Comparison of ENCODE assay signal across 28 cellular contexts in the genomic region with DNA sequence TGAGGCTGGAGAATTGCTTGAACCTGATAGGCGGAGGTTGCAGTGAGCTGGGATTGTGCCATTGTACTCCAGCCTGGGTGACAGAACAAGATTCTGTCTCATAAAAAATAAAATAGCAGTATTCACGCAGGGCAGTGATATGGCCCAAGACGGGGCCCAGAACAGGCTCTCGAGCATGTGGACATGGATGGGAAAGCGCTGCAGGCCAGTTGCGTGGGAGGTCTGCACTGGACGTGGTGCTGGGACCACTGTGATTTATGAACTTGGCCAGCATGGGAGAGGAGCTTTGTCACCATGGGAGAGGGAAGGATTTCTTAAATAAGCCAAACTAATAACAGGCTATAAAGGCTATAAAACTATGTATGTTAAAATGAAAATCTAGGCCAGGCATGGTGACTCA.
"Had no signal": no experiment of that assay in that cellular context is flagged by ENCODE, and none has a peak within 500 bp of the region (broad histone marks: within the 10 kb centered on the region; RNA-seq: fewer than 3 reads in every experiment).

No MANE protein-coding gene starts in this region.

- H3K27ac ChIP-seq: body of pancreas, foreskin keratinocyte, gastrocnemius medialis, heart right ventricle, hepatocyte had no signal

- H3K4me1 Mint-ChIP-seq: activated CD4-positive, alpha-beta T cell treated with anti-CD3 and anti-CD28 coated beads for 36 hours; activated naive CD4-positive, alpha-beta T cell treated with anti-CD3 and anti-CD28 coated beads, Interleukin-2, amount 50 U/mL, for 24 hours; endodermal cell had no signal

- H3K4me1 ChIP-seq: body of pancreas, foreskin keratinocyte, gastrocnemius medialis, heart right ventricle had no signal

- H3K27ac Mint-ChIP-seq: activated CD4-positive, alpha-beta memory T cell treated with anti-CD3 and anti-CD28 coated beads for 36 hours; activated CD4-positive, alpha-beta T cell treated with anti-CD3 and anti-CD28 coated beads for 36 hours; activated CD4-positive, alpha-beta T cell treated with anti-CD3 and anti-CD28 coated beads, Interleukin-2, amount 10 ng/mL, durations not matched to agents 24 days and 14 days; activated CD8-positive, alpha-beta memory T cell treated with anti-CD3 and anti-CD28 coated beads, Interleukin-2, amount 10 ng/mL, durations not matched to agents 7 days and 5 days; activated CD8-positive, alpha-beta T cell treated with anti-CD3 and anti-CD28 coated beads, Interleukin-2, amount 10 ng/mL, durations not matched to agents 7 days and 5 days; activated naive CD4-positive, alpha-beta T cell treated with anti-CD3 and anti-CD28 coated beads for 36 hours; activated naive CD4-positive, alpha-beta T cell treated with anti-CD3 and anti-CD28 coated beads, Interleukin-2, amount 50 U/mL, for 24 hours; activated naive CD8-positive, alpha-beta T cell treated with anti-CD3 and anti-CD28 coated beads, Interleukin-2, amount 10 ng/mL, durations not matched to agents 7 days and 5 days; dendritic cell treated with granulocyte-macrophage colony-stimulating factor and Interleukin-4, amounts not matched to agents 40 ng/mL and 50 ng/mL, for 4 days; endodermal cell had no signal

- ATAC-seq: activated CD4-positive, alpha-beta T cell treated with anti-CD3 and anti-CD28 coated beads for 36 hours; activated CD8-positive, alpha-beta memory T cell treated with anti-CD3 and anti-CD28 coated beads, Interleukin-2, amount 10 ng/mL, durations not matched to agents 7 days and 5 days; activated CD8-positive, alpha-beta T cell treated with anti-CD3 and anti-CD28 coated beads, Interleukin-2, amount 10 ng/mL, durations not matched to agents 7 days and 5 days; body of pancreas; esophagus mucosa; foreskin keratinocyte; gastrocnemius medialis; heart right ventricle had no signal

- H3K4me3 Mint-ChIP-seq: activated CD4-positive, alpha-beta memory T cell treated with anti-CD3 and anti-CD28 coated beads for 36 hours; activated CD4-positive, alpha-beta T cell treated with anti-CD3 and anti-CD28 coated beads for 36 hours; activated CD4-positive, alpha-beta T cell treated with anti-CD3 and anti-CD28 coated beads, Interleukin-2, amount 10 ng/mL, durations not matched to agents 24 days and 14 days; activated CD8-positive, alpha-beta memory T cell treated with anti-CD3 and anti-CD28 coated beads, Interleukin-2, amount 10 ng/mL, durations not matched to agents 7 days and 5 days; activated CD8-positive, alpha-beta T cell treated with anti-CD3 and anti-CD28 coated beads, Interleukin-2, amount 10 ng/mL, durations not matched to agents 7 days and 5 days; activated naive CD4-positive, alpha-beta T cell treated with anti-CD3 and anti-CD28 coated beads for 36 hours; activated naive CD4-positive, alpha-beta T cell treated with anti-CD3 and anti-CD28 coated beads, Interleukin-2, amount 50 U/mL, for 24 hours; activated naive CD8-positive, alpha-beta T cell treated with anti-CD3 and anti-CD28 coated beads, Interleukin-2, amount 10 ng/mL, durations not matched to agents 7 days and 5 days; dendritic cell treated with granulocyte-macrophage colony-stimulating factor and Interleukin-4, amounts not matched to agents 40 ng/mL and 50 ng/mL, for 4 days; endodermal cell had no signal

- H3K27me3 Mint-ChIP-seq: activated CD4-positive, alpha-beta memory T cell treated with anti-CD3 and anti-CD28 coated beads for 36 hours; activated CD4-positive, alpha-beta T cell treated with anti-CD3 and anti-CD28 coated beads for 36 hours; activated CD4-positive, alpha-beta T cell treated with anti-CD3 and anti-CD28 coated beads, Interleukin-2, amount 10 ng/mL, durations not matched to agents 24 days and 14 days; activated CD8-positive, alpha-beta memory T cell treated with anti-CD3 and anti-CD28 coated beads, Interleukin-2, amount 10 ng/mL, durations not matched to agents 7 days and 5 days; activated naive CD4-positive, alpha-beta T cell treated with anti-CD3 and anti-CD28 coated beads, Interleukin-2, amount 50 U/mL, for 24 hours; activated naive CD8-positive, alpha-beta T cell treated with anti-CD3 and anti-CD28 coated beads, Interleukin-2, amount 10 ng/mL, durations not matched to agents 7 days and 5 days; dendritic cell treated with granulocyte-macrophage colony-stimulating factor and Interleukin-4, amounts not matched to agents 40 ng/mL and 50 ng/mL, for 4 days had no signal

- DNase-seq: activated CD4-positive, alpha-beta memory T cell treated with anti-CD3 and anti-CD28 coated beads for 36 hours; activated CD4-positive, alpha-beta T cell treated with anti-CD3 and anti-CD28 coated beads for 36 hours; activated CD4-positive, alpha-beta T cell treated with anti-CD3 and anti-CD28 coated beads, Interleukin-2, amount 10 ng/mL, durations not matched to agents 24 days and 14 days; activated CD4-positive, CD25-positive, alpha-beta regulatory T cell; activated CD4-positive, CD25-positive, alpha-beta regulatory T cell treated with anti-CD3 and anti-CD28 coated beads, Interleukin-2, amount 50 U/mL, for 72 hours; activated CD8-positive, alpha-beta memory T cell treated with anti-CD3 and anti-CD28 coated beads, Interleukin-2, amount 10 ng/mL, durations not matched to agents 7 days and 5 days; activated CD8-positive, alpha-beta memory T cell treated with anti-CD3 and anti-CD28 coated beads, Interleukin-2, amount 50 U/mL, for 4 hours; activated CD8-positive, alpha-beta T cell treated with anti-CD3 and anti-CD28 coated beads, Interleukin-2, amount 10 ng/mL, durations not matched to agents 7 days and 5 days; activated naive CD4-positive, alpha-beta T cell treated with anti-CD3 and anti-CD28 coated beads for 36 hours; activated naive CD8-positive, alpha-beta T cell treated with anti-CD3 and anti-CD28 coated beads, Interleukin-2, amount 10 ng/mL, durations not matched to agents 7 days and 5 days; activated T-cell treated with anti-CD3 and anti-CD28 coated beads, Interleukin-2, amount 50 U/mL, for 1 hour; activated T-cell treated with anti-CD3 and anti-CD28 coated beads, Interleukin-2, amount 50 U/mL, for 48 hours; amniotic stem cell; aorta; body of pancreas; caudate nucleus; dorsolateral prefrontal cortex; effector memory CD4-positive, alpha-beta T cell; endodermal cell; foreskin keratinocyte; gastrocnemius medialis; heart right ventricle; T-helper 1 cell; T-helper 2 cell had no signal

- H3K4me3 ChIP-seq: body of pancreas, dorsolateral prefrontal cortex, gastrocnemius medialis, heart right ventricle, hepatocyte had no signal

- H3K27me3 ChIP-seq: body of pancreas, dorsolateral prefrontal cortex, foreskin keratinocyte, gastrocnemius medialis, heart right ventricle, hepatocyte had no signal

- H3K9me3 ChIP-seq: body of pancreas, gastrocnemius medialis, heart right ventricle had no signal
